10 cellular contexts compared by ENCODE assay signal in genomic region chr22:43634316-43634715, GRCh38.
"Had no signal": no experiment of that assay in that cellular context is flagged by ENCODE, and none has a peak within 500 bp of the region (broad histone marks: within the 10 kb centered on the region; RNA-seq: fewer than 3 reads in every experiment).

No MANE protein-coding gene starts in this region.

- H3K4me3 Mint-ChIP-seq: HFFc6, IgD-negative memory B cell had no signal

- H3K36me3 ChIP-seq: HAP-1 had no signal

- H2AFZ ChIP-seq: GM23248 had no signal

- H3K4me3 ChIP-seq: GM23248, HAP-1 had no signal

- H3K27ac ChIP-seq: GM23248, HL-60 had no signal

- H3K4me1 ChIP-seq: HAP-1 had no signal

- H3K4me1 Mint-ChIP-seq: IgD-negative memory B cell had no signal

- H3K9ac ChIP-seq: GM23248 had no signal

- DNase-seq: GM23248, GOT3, H7, HFFc6, KBM-7 had no signal

- ATAC-seq: HCT116, HepG2 had no signal

- H3K27ac Mint-ChIP-seq: HFFc6, IgD-negative memory B cell had no signal
